In the genomic region with DNA sequence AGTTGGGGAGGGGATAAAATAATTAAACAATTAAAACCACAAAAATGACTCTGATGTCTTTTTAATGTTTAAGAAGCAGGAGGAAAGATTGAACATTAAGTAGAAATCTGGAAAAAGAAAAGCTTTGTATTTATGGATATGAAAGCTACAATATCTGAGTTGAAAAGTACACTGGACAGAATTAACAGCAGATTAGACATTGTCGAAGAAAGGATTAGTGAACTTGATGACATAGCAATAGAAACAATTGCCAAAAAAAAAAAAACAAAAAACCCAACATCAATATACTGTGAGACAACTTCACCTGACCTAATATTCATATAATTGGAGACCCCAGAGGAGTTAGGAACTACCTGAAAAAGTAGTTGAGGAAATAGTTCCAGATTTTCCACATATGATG, we compare ENCODE assay signal across 28 cellular contexts.
"Had no signal": no experiment of that assay in that cellular context is flagged by ENCODE, and none has a peak within 500 bp of the region (broad histone marks: within the 10 kb centered on the region; RNA-seq: fewer than 3 reads in every experiment).

No MANE protein-coding gene starts in this region.

- H3K27me3 ChIP-seq: colonic mucosa, esophagus squamous epithelium, gastrocnemius medialis, heart right ventricle, left lung had no signal

- DNase-seq: colonic mucosa; cortex of kidney; effector CD8-positive, alpha-beta T cell; effector memory CD8-positive, alpha-beta T cell; endodermal cell; erythroblast; esophagus squamous epithelium; foreskin fibroblast; foreskin melanocyte; gastrocnemius medialis; glutamatergic neuron; head of caudate nucleus; heart right ventricle; hippocampal formation; left cardiac atrium; left lung; left ventricle myocardium superior; lower lobe of right lung; mesenchymal stem cell; mucosa of descending colon; naive B cell had no signal

- H3K4me3 ChIP-seq: colonic mucosa, esophagus squamous epithelium, gastrocnemius medialis, heart right ventricle, left lung, lower lobe of right lung, mucosa of descending colon had no signal

- FAIRE-seq: endometrium, islet of Langerhans, keratinocyte had no signal

- H3K9me3 ChIP-seq: colonic mucosa, gastrocnemius medialis, lower lobe of right lung, mucosa of descending colon had no signal

- H3K4me1 ChIP-seq: colonic mucosa, gastrocnemius medialis, heart right ventricle, left lung, lower lobe of right lung had no signal

- H3K4me3 Mint-ChIP-seq: dendritic cell treated with granulocyte-macrophage colony-stimulating factor and Interleukin-4, amounts not matched to agents 40 ng/mL and 50 ng/mL, for 4 days; effector memory CD8-positive, alpha-beta T cell; endodermal cell; mesothelial cell of epicardium had no signal

- H3K27me3 Mint-ChIP-seq: dendritic cell treated with granulocyte-macrophage colony-stimulating factor and Interleukin-4, amounts not matched to agents 40 ng/mL and 50 ng/mL, for 4 days; effector memory CD8-positive, alpha-beta T cell; naive B cell had no signal

- H3K36me3 ChIP-seq: colonic mucosa, esophagus squamous epithelium, gastrocnemius medialis, heart right ventricle, left lung, lower lobe of right lung had no signal

- H3K27ac ChIP-seq: colonic mucosa, epithelial cell of prostate, esophagus squamous epithelium, gastrocnemius medialis, heart right ventricle, left lung, lower lobe of right lung had no signal

- ATAC-seq: effector memory CD8-positive, alpha-beta T cell; esophagus mucosa; gastrocnemius medialis; heart right ventricle; left cardiac atrium; left lung; left ventricle myocardium superior; lower lobe of right lung; mucosa of descending colon had no signal

- H3K4me1 Mint-ChIP-seq: naive B cell had no signal

- H3K27ac Mint-ChIP-seq: dendritic cell treated with granulocyte-macrophage colony-stimulating factor and Interleukin-4, amounts not matched to agents 40 ng/mL and 50 ng/mL, for 4 days; effector memory CD8-positive, alpha-beta T cell; endodermal cell; mesothelial cell of epicardium had no signal
